18 cellular contexts compared by ENCODE assay signal in the genomic region with DNA sequence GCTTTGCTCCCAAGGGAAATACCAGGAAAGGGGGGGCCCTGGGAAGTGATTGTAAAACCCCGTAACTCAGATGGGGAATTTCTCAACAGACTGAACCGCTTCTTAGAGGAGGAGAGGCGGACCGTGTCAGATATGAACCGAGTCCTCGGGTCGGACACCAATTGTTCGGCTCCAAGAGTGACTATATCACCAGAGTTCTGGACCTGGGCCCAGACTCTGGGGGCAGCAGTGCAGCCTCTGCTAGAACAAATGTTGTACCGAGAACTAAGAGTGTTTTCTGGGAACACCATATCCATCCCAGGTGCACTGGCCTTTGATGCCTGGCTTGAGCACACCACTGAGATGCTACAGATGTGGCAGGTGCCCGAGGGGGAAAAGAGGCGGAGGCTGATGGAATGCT.
"Had no signal": no experiment of that assay in that cellular context is flagged by ENCODE, and none has a peak within 500 bp of the region (broad histone marks: within the 10 kb centered on the region; RNA-seq: fewer than 3 reads in every experiment).

No MANE protein-coding gene starts in this region.

- H3K27me3 ChIP-seq: brain microvascular endothelial cell had no signal

- H3K4me3 ChIP-seq: lung, upper lobe of right lung had no signal

- DNase-seq: activated CD4-positive, alpha-beta T cell treated with anti-CD3 and anti-CD28 coated beads for 4 hours; activated CD8-positive, alpha-beta T cell treated with anti-CD3 and anti-CD28 coated beads, Interleukin-2, amount 10 ng/mL, durations not matched to agents 7 days and 5 days; amygdala; brain microvascular endothelial cell; effector memory CD8-positive, alpha-beta T cell; erythroblast; hippocampal formation; kidney glomerular epithelial cell; naive thymus-derived CD8-positive, alpha-beta T cell; stimulated activated CD4-positive, alpha-beta T cell treated with anti-CD3 and anti-CD28 coated beads, Interleukin-2, amount 100 ng/mL, for 24 hours; stimulated activated naive B cell treated with anti-CD40 and anti-IgM and Interleukin-4, amounts not matched to agents 10 μg/mL and 1 μg/mL and 100 μg/mL, for 72 hours; T1000; upper lobe of right lung; WERI-Rb-1 had no signal

- H3K27ac Mint-ChIP-seq: activated CD8-positive, alpha-beta T cell treated with anti-CD3 and anti-CD28 coated beads, Interleukin-2, amount 10 ng/mL, durations not matched to agents 7 days and 5 days; activated naive CD4-positive, alpha-beta T cell treated with anti-CD3 and anti-CD28 coated beads, Interleukin-2, amount 50 U/mL, for 24 hours; activated T-helper 17 cell treated with anti-CD3 and anti-CD28 coated beads, Interleukin-2, amount 50 U/mL, for 72 hours; effector memory CD8-positive, alpha-beta T cell; naive thymus-derived CD8-positive, alpha-beta T cell; stimulated activated naive B cell treated with anti-CD40 and anti-IgM and Interleukin-4, amounts not matched to agents 10 μg/mL and 1 μg/mL and 100 μg/mL, for 72 hours had no signal

- H3K36me3 Mint-ChIP-seq: activated naive CD4-positive, alpha-beta T cell treated with anti-CD3 and anti-CD28 coated beads, Interleukin-2, amount 50 U/mL, for 24 hours; stimulated activated naive B cell treated with anti-CD40 and anti-IgM and Interleukin-4, amounts not matched to agents 10 μg/mL and 1 μg/mL and 100 μg/mL, for 72 hours had no signal

- H3K36me3 ChIP-seq: brain microvascular endothelial cell, suprapubic skin, upper lobe of right lung, WERI-Rb-1 had no signal

- H3K27me3 Mint-ChIP-seq: activated naive CD4-positive, alpha-beta T cell treated with anti-CD3 and anti-CD28 coated beads, Interleukin-2, amount 50 U/mL, for 24 hours; activated T-helper 17 cell treated with anti-CD3 and anti-CD28 coated beads, Interleukin-2, amount 50 U/mL, for 72 hours had no signal

- H3K9me3 Mint-ChIP-seq: activated naive CD4-positive, alpha-beta T cell treated with anti-CD3 and anti-CD28 coated beads, Interleukin-2, amount 50 U/mL, for 24 hours; activated T-helper 17 cell treated with anti-CD3 and anti-CD28 coated beads, Interleukin-2, amount 50 U/mL, for 72 hours; effector memory CD8-positive, alpha-beta T cell; naive thymus-derived CD8-positive, alpha-beta T cell; stimulated activated naive B cell treated with anti-CD40 and anti-IgM and Interleukin-4, amounts not matched to agents 10 μg/mL and 1 μg/mL and 100 μg/mL, for 72 hours had no signal

- H3K27ac ChIP-seq: brain microvascular endothelial cell, suprapubic skin, upper lobe of right lung, WERI-Rb-1 had no signal

- H3K4me3 Mint-ChIP-seq: activated CD8-positive, alpha-beta T cell treated with anti-CD3 and anti-CD28 coated beads, Interleukin-2, amount 10 ng/mL, durations not matched to agents 7 days and 5 days; activated naive CD4-positive, alpha-beta T cell treated with anti-CD3 and anti-CD28 coated beads, Interleukin-2, amount 50 U/mL, for 24 hours; activated T-helper 17 cell treated with anti-CD3 and anti-CD28 coated beads, Interleukin-2, amount 50 U/mL, for 72 hours; stimulated activated naive B cell treated with anti-CD40 and anti-IgM and Interleukin-4, amounts not matched to agents 10 μg/mL and 1 μg/mL and 100 μg/mL, for 72 hours had no signal

- H3K4me1 Mint-ChIP-seq: activated naive CD4-positive, alpha-beta T cell treated with anti-CD3 and anti-CD28 coated beads, Interleukin-2, amount 50 U/mL, for 24 hours; activated T-helper 17 cell treated with anti-CD3 and anti-CD28 coated beads, Interleukin-2, amount 50 U/mL, for 72 hours had no signal
